In the genomic region with DNA sequence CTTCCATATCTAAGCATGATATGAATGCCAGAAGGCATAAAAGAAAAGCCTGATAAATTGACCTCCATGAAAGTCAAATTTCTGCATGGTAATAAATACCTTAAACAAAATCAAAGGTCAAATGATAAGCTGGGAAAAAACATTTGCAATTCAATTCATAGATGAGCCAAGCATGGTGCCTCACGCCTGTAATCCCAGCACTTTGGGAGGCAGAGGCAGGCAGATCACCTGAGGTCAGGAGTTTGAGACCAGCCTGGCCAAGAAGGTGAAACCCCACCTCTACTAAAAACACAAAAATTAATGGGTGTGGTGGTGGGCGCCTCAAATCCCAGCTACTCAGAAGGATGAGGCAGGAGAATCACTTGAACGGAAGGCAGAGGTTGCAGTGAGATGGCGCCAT, we compare ENCODE assay signal across 21 cellular contexts. TPM values are rescaled to one million over a fixed set of nuclear protein-coding genes. Genes with fewer than 3 reads are reported as not detected.
DNase-seq lines count a peak whose midpoint lies in the region; ATAC-seq and TF ChIP-seq lines count a peak whose summit lies in the region.
"Had no signal": no experiment of that assay in that cellular context is flagged by ENCODE, and none has a peak within 500 bp of the region (broad histone marks: within the 10 kb centered on the region; RNA-seq: fewer than 3 reads in every experiment).

No MANE protein-coding gene starts in this region.

- no peaks in the 10 kb centered on the region for H3K36me3 ChIP-seq in RWPE2 (ENCODE audit: low read depth)
- H3K36me3 ChIP-seq in hepatocyte (replicated peaks; ENCODE audit: insufficient read depth, low read depth) = no peaks in the 10 kb centered on the region

- H3K9me2 ChIP-seq in hepatocyte (replicated peaks; ENCODE audit: insufficient read depth) = no peaks in the 10 kb centered on the region

- H3K27ac ChIP-seq in right cardiac atrium (ENCODE audit: low read length) (peak overlapping the region; percentile 27), RWPE2 (ENCODE audit: poor library complexity, severe bottlenecking) (no peak overlapping the region), hepatocyte (peak overlapping the region; percentile 26), caudate nucleus (ENCODE audit: low read depth, low read length) (no peak overlapping the region)
- H3K27ac ChIP-seq: A549, GM23248 had no signal

- 79% methylated on average over 4 of the region's 4 CpGs for WGBS in right cardiac atrium
- 75% methylated on average over 4 of the region's 4 CpGs for WGBS in hepatocyte (ENCODE audit: low lambda C conversion rate, missing lambda C conversion rate)

- no peaks in the 10 kb centered on the region for H3K79me2 ChIP-seq in hepatocyte

- H3K9me3 ChIP-seq in right cardiac atrium (ENCODE audit: control insufficient read depth, low read length) (no peaks in the 10 kb centered on the region), RWPE2 (ENCODE audit: severe bottlenecking) (no peaks in the 10 kb centered on the region), hepatocyte (ENCODE audit: low read depth) (no peaks in the 10 kb centered on the region)
- H3K9me3 ChIP-seq: A549 had no signal

- H3K4me2 ChIP-seq in hepatocyte = no peak overlapping the region
- H3K4me2 ChIP-seq: A549 had no signal

- H3K4me1 ChIP-seq in right cardiac atrium (ENCODE audit: control insufficient read depth, insufficient read depth, low read length) (no peaks in the 10 kb centered on the region), RWPE2 (ENCODE audit: insufficient read depth, poor library complexity, severe bottlenecking) (no peaks in the 10 kb centered on the region), hepatocyte (ENCODE audit: insufficient read depth) (peaks cover 12% of the 10 kb centered on the region)

- intact Hi-C loops in right cardiac atrium (cut with DNase I) (no loop called here), Right ventricle myocardium inferior (cut with DNase I) (no loop called here)

- no peak overlapping the region for H2AFZ ChIP-seq in hepatocyte
- H2AFZ ChIP-seq: GM23248 had no signal

- DNase-seq in right cardiac atrium = no peak
- no peak for DNase-seq in Right ventricle myocardium inferior (ENCODE audit: missing footprints)
- DNase-seq in RWPE2 (ENCODE audit: low spot score) = no peak
- DNase-seq in hepatocyte (ENCODE audit: low spot score) = no peak
- DNase-seq in caudate nucleus (lab: John Stamatoyannopoulos, UW) = no peak
- no peak for DNase-seq in stimulated activated CD8-positive, alpha-beta memory T cell treated with anti-CD3 and anti-CD28 coated beads, Interleukin-4, amount 100 ng/mL, for 48 hours
- DNase-seq: 8988T; ACHN; AML-193; C1 segment of cervical spinal cord; CD4-positive, alpha-beta memory T cell; DMS 273 treated with DMSO at 0.1 percent for 48 hours; DMS79; EL; GDM1; GM23248; H9; HFFc6 had no signal

- H3K27me3 ChIP-seq in right cardiac atrium (ENCODE audit: control insufficient read depth, insufficient read depth) (no peaks in the 10 kb centered on the region), RWPE2 (ENCODE audit: insufficient read depth, poor library complexity, severe bottlenecking) (no peaks in the 10 kb centered on the region), hepatocyte (no peaks in the 10 kb centered on the region)

- TF ChIP-seq CTCF in RWPE2 (IDR thresholded peaks at IDR 0.05; ENCODE audit: poor library complexity, severe bottlenecking) (peak; percentile 16), hepatocyte (IDR thresholded peaks at IDR 0.05; ENCODE audit: poor library complexity) (no peak)

- H4K20me1 ChIP-seq in hepatocyte (ENCODE audit: insufficient read depth, poor library complexity, severe bottlenecking) = no peaks in the 10 kb centered on the region

- no peak for ATAC-seq in right cardiac atrium
- no peak for ATAC-seq in Right ventricle myocardium inferior
- ATAC-seq in RWPE2 (ENCODE audit: low read depth) = no peak
- ATAC-seq in GM19351 (IDR thresholded peaks at IDR 0.05; ENCODE audit: unreplicated experiment) = no peak
- ATAC-seq: A549, GM12878 had no signal

- H3K4me3 ChIP-seq in right cardiac atrium (ENCODE audit: low read length) (no peak overlapping the region), RWPE2 (ENCODE audit: severe bottlenecking) (no peak overlapping the region), hepatocyte (no peak overlapping the region)
- H3K4me3 ChIP-seq: A549, GM12878, GM23248 had no signal

RNA-seq across cellular contexts. Expression of gene RAF1, which starts 27.8 kb away (rescaled TPM):
- total RNA-seq in right cardiac atrium = 100 to 1,000 TPM; 130 to 146 (median 142) TPM
- polyA plus RNA-seq in right cardiac atrium = 88.0 TPM
- 144 TPM for total RNA-seq in Right ventricle myocardium inferior
- total RNA-seq in hepatocyte = 114 and 118 TPM in 2 replicates
- 78.0 and 79.8 TPM in 2 replicates for polyA plus RNA-seq in hepatocyte

Comparison
In these comparisons a context has a peak if more than half of its experiments do, and no peak if none do; other contexts are left out.
1. H3K27ac ChIP-seq: peak in right cardiac atrium (single experiment) and hepatocyte (single experiment); none in RWPE2 (single experiment) and caudate nucleus (single experiment).